23 cellular contexts compared by ENCODE assay signal in genomic region chr1:217564833-217565232, GRCh38.
"Had no signal": no experiment of that assay in that cellular context is flagged by ENCODE, and none has a peak within 500 bp of the region (broad histone marks: within the 10 kb centered on the region; RNA-seq: fewer than 3 reads in every experiment).

No MANE protein-coding gene starts in this region.

- DNase-seq: activated CD4-positive, alpha-beta memory T cell treated with anti-CD3 and anti-CD28 coated beads, Interleukin-2, amount 10 ng/mL, durations not matched to agents 7 days and 5 days; activated CD4-positive, alpha-beta T cell treated with anti-CD3 and anti-CD28 coated beads for 36 hours; activated CD4-positive, alpha-beta T cell treated with anti-CD3 and anti-CD28 coated beads, Interleukin-2, amount 50 U/mL, for 1 hour; activated gamma-delta T cell; activated naive CD4-positive, alpha-beta T cell treated with anti-CD3 and anti-CD28 coated beads for 36 hours; activated T-cell treated with anti-CD3 and anti-CD28 coated beads for 4 hours; activated T-cell treated with anti-CD3 and anti-CD28 coated beads, Interleukin-2, amount 50 U/mL, for 48 hours; amygdala; Karpas-422; NCI-H1048; NCI-H146; NCI-H187 treated with DMSO at 0.1 percent for 48 hours; NCI-H2107; NCI-H510A treated with DMSO at 0.1 percent for 48 hours; NK-92 treated with Interleukin-12 subunit alpha and Interleukin-12 subunit beta, amount 100 ng/mL, for 24 hours; RPMI8226; T-helper 17 cell; T-helper 9 cell; WERI-Rb-1 had no signal

- ATAC-seq: activated CD4-positive, alpha-beta T cell treated with anti-CD3 and anti-CD28 coated beads for 36 hours; activated T-helper 17 cell treated with anti-CD3 and anti-CD28 coated beads, Interleukin-2, amount 50 U/mL, for 72 hours; K562; Panc1; Right ventricle myocardium inferior; T-helper 17 cell had no signal
